18 cellular contexts compared by ENCODE assay signal in the genomic region with DNA sequence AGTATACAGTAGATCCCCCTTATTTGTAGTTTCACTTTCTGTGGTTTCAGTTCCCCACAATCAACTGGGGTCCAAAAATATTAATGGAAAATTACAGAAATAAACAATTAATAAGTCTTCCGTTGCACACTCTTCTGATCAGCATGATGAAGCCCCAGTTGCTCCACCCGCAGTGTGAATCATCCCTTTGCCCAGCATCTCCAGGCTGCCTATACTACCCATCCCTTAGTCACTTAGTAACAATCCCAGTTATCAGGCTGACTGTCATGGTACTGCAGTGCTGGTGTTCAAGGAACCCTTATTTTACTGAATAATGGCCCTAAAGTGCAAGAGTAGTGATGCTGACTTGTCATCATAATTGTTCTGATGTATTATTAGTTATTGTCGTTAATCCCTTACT. TPM values are rescaled to one million over a fixed set of nuclear protein-coding genes. Genes with fewer than 3 reads are reported as not detected.
DNase-seq lines count a peak whose midpoint lies in the region; ATAC-seq and TF ChIP-seq lines count a peak whose summit lies in the region.
"Had no signal": no experiment of that assay in that cellular context is flagged by ENCODE, and none has a peak within 500 bp of the region (broad histone marks: within the 10 kb centered on the region; RNA-seq: fewer than 3 reads in every experiment).

No MANE protein-coding gene starts in this region.

- H3K9me3 ChIP-seq in SK-N-SH: no peaks in the 10 kb centered on the region
- H3K9me3 ChIP-seq: right atrium auricular region, thyroid gland had no signal

- H3K9me2 ChIP-seq in SK-N-SH: no peaks in the 10 kb centered on the region

- TF ChIP-seq RAD21 in SK-N-SH (IDR thresholded peaks at IDR 0.05; ENCODE audit: low read length): no peak

- peak overlapping the region; percentile 27; the same call in 1 of the 2 replicates for H3K4me2 ChIP-seq in SK-N-SH

- H3K4me3 ChIP-seq in SK-N-SH (ENCODE audit: low read depth in 2 of 2, low read length in 1 of 2): 0 out of 4 replicates have a peak overlapping the region, but pooled peaks of 1 of the 2 experiments have one; percentile 17
- H3K4me3 ChIP-seq: right atrium auricular region, thyroid gland had no signal

- no peak overlapping the region for H2AFZ ChIP-seq in SK-N-SH (ENCODE audit: low read depth)

- peaks cover 3 to 14% of the 10 kb centered on the region in 2 experiments; a peak in 3 of 4 replicates for H3K4me1 ChIP-seq in SK-N-SH (ENCODE audit: control insufficient read depth in 1 of 2, insufficient read depth in 2 of 2, low read depth in 1 of 2, low read length in 1 of 2)
- H3K4me1 ChIP-seq: right atrium auricular region had no signal

- TF ChIP-seq CTCF in SK-N-SH (IDR thresholded peaks at IDR 0.05) (no peak), progenitor cell of endocrine pancreas (IDR thresholded peaks at IDR 0.05; ENCODE audit: unreplicated experiment) (no peak)

- no peaks in the 10 kb centered on the region for H3K27me3 ChIP-seq in SK-N-SH (ENCODE audit: insufficient read depth)
- H3K27me3 ChIP-seq: right atrium auricular region, thyroid gland had no signal

- POLR2A ChIA-PET in SK-N-SH (lab: Yijun Ruan, JAX): no interaction called here

- intact Hi-C loops in activated CD4-positive, alpha-beta T cell treated with anti-CD3 and anti-CD28 coated beads, Interleukin-2, amount 10 ng/mL, durations not matched to agents 24 days and 14 days (cut with micrococcal nuclease): no loop called here

- H3K79me2 ChIP-seq in SK-N-SH (ENCODE audit: insufficient read depth): peaks cover 91% of the 10 kb centered on the region

- CTCF ChIA-PET in SK-N-SH (lab: Yijun Ruan, JAX): no interaction called here

- no peaks in the 10 kb centered on the region for H3K9me3 Mint-ChIP-seq in activated CD4-positive, alpha-beta T cell treated with anti-CD3 and anti-CD28 coated beads, Interleukin-2, amount 10 ng/mL, durations not matched to agents 24 days and 14 days
- no peaks in the 10 kb centered on the region for H3K9me3 Mint-ChIP-seq in progenitor cell of endocrine pancreas (ENCODE audit: low read depth)
- H3K9me3 Mint-ChIP-seq: neural crest cell had no signal

- peak overlapping the region in 1 of 2 experiments; percentile 57; a peak in 2 of 4 replicates for H3K27ac ChIP-seq in SK-N-SH (ENCODE audit: low read depth in 2 of 2, low read length in 1 of 2)
- H3K27ac ChIP-seq: 22Rv1, right atrium auricular region, thyroid gland had no signal

- H3K4me1 Mint-ChIP-seq in activated CD4-positive, alpha-beta T cell treated with anti-CD3 and anti-CD28 coated beads, Interleukin-2, amount 10 ng/mL, durations not matched to agents 24 days and 14 days: peaks cover 11% of the 10 kb centered on the region
- peaks cover 2% of the 10 kb centered on the region for H3K4me1 Mint-ChIP-seq in progenitor cell of endocrine pancreas (ENCODE audit: low read depth)

- H3K9ac ChIP-seq in SK-N-SH: no peak overlapping the region

- no peak; a peak in 1 of 4 replicates for TF ChIP-seq EP300 in SK-N-SH (IDR thresholded peaks at IDR 0.05; ENCODE audit: borderline replicate concordance in 1 of 2, low read depth in 1 of 2, low read length in 1 of 2)

- H3K4me3 Mint-ChIP-seq in activated CD4-positive, alpha-beta T cell treated with anti-CD3 and anti-CD28 coated beads, Interleukin-2, amount 10 ng/mL, durations not matched to agents 24 days and 14 days: no peak overlapping the region
- H3K4me3 Mint-ChIP-seq in progenitor cell of endocrine pancreas (ENCODE audit: low read depth): no peak overlapping the region
- H3K4me3 Mint-ChIP-seq: activated B cell treated with CpG ODN at 0.5 μM for 24 hours; activated naive CD8-positive, alpha-beta T cell treated with anti-CD3 and anti-CD28 coated beads for 36 hours; neural crest cell had no signal

- no peak for ATAC-seq in HG03565 (IDR thresholded peaks at IDR 0.05; ENCODE audit: unreplicated experiment)

- no peaks in the 10 kb centered on the region for H4K20me1 ChIP-seq in SK-N-SH (ENCODE audit: insufficient read depth)

- 37% methylated on average over 3 of the region's 3 CpGs for WGBS in SK-N-SH (ENCODE audit: low lambda C conversion rate)

- peaks cover 35% of the 10 kb centered on the region for H3K27me3 Mint-ChIP-seq in activated CD4-positive, alpha-beta T cell treated with anti-CD3 and anti-CD28 coated beads, Interleukin-2, amount 10 ng/mL, durations not matched to agents 24 days and 14 days
- H3K27me3 Mint-ChIP-seq in progenitor cell of endocrine pancreas: peaks cover 5% of the 10 kb centered on the region

- peaks cover 20% of the 10 kb centered on the region for H3F3A ChIP-seq in SK-N-SH (replicated peaks; ENCODE audit: insufficient read depth)

- DNase-seq in activated CD4-positive, alpha-beta T cell treated with anti-CD3 and anti-CD28 coated beads, Interleukin-2, amount 10 ng/mL, durations not matched to agents 24 days and 14 days: peak; percentile 21
- no peak for DNase-seq in activated CD4-positive, alpha-beta T cell treated with anti-CD3 and anti-CD28 coated beads, Interleukin-2, amount 50 U/mL, for 48 hours
- DNase-seq in SK-N-SH (no peak), fibroblast of gingiva (ENCODE audit: low read depth) (peak; percentile 50), progenitor cell of endocrine pancreas (ENCODE audit: low spot score, unreplicated experiment) (no peak), NCI-H748 (lab: John Stamatoyannopoulos, UW; ENCODE audit: unreplicated experiment) (no peak)
- no peak for DNase-seq in stimulated activated CD8-positive, alpha-beta memory T cell treated with anti-CD3 and anti-CD28 coated beads, Interleukin-4, amount 100 ng/mL, for 48 hours
- DNase-seq: activated B cell treated with CpG ODN at 0.5 μM for 24 hours; activated naive CD8-positive, alpha-beta T cell treated with anti-CD3 and anti-CD28 coated beads for 36 hours; erythroblast; NCI-H1048; NCI-H2227 treated with DMSO at 0.1 percent for 48 hours; stimulated activated CD4-positive, alpha-beta T cell treated with anti-CD3 and anti-CD28 coated beads, Interleukin-2, amount 100 ng/mL, for 24 hours; thyroid gland had no signal

- H3K36me3 Mint-ChIP-seq in activated CD4-positive, alpha-beta T cell treated with anti-CD3 and anti-CD28 coated beads, Interleukin-2, amount 10 ng/mL, durations not matched to agents 24 days and 14 days (ENCODE audit: low read depth): no peaks in the 10 kb centered on the region
- no peaks in the 10 kb centered on the region for H3K36me3 Mint-ChIP-seq in progenitor cell of endocrine pancreas (ENCODE audit: insufficient read depth)
- H3K36me3 Mint-ChIP-seq: activated naive CD8-positive, alpha-beta T cell treated with anti-CD3 and anti-CD28 coated beads for 36 hours had no signal

- no peak overlapping the region for H3K27ac Mint-ChIP-seq in activated CD4-positive, alpha-beta T cell treated with anti-CD3 and anti-CD28 coated beads, Interleukin-2, amount 10 ng/mL, durations not matched to agents 24 days and 14 days
- no peak overlapping the region for H3K27ac Mint-ChIP-seq in progenitor cell of endocrine pancreas
- H3K27ac Mint-ChIP-seq: activated B cell treated with CpG ODN at 0.5 μM for 24 hours; activated naive CD8-positive, alpha-beta T cell treated with anti-CD3 and anti-CD28 coated beads for 36 hours had no signal

- peaks cover 0 to 6% of the 10 kb centered on the region in 2 experiments for H3K36me3 ChIP-seq in SK-N-SH (replicated peaks in 1 of 2; ENCODE audit: control insufficient read depth in 1 of 2, insufficient read depth in 2 of 2, low read length in 1 of 2)
- H3K36me3 ChIP-seq: right atrium auricular region, thyroid gland had no signal

TF ChIP-seq in SK-N-SH, 30 proteins besides CTCF, POLR2A, EP300 and RAD21 (continues in another document):
- TF ChIP-seq IRF3 (IDR thresholded peaks at IDR 0.05; ENCODE audit: low read depth, low read length) (no peak), SIN3A (IDR thresholded peaks at IDR 0.05; ENCODE audit: borderline replicate concordance, low read depth, low read length) (no peak), GATA2 (CRISPR knock-in tag; IDR thresholded peaks at IDR 0.05) (no peak), TAF1 (IDR thresholded peaks at IDR 0.05; ENCODE audit: borderline replicate concordance, low read depth, low read length) (no peak), JUND (IDR thresholded peaks at IDR 0.05) (peak; percentile 75), FOSL2 (IDR thresholded peaks at IDR 0.05; ENCODE audit: borderline replicate concordance, low read depth) (peak; percentile 87), RFX5 (IDR thresholded peaks at IDR 0.05; ENCODE audit: low read length) (no peak), NFIC (IDR thresholded peaks at IDR 0.05; ENCODE audit: borderline replicate concordance) (no peak), USF1 (IDR thresholded peaks at IDR 0.05; ENCODE audit: borderline replicate concordance, low read depth) (no peak), CHD2 (IDR thresholded peaks at IDR 0.05; ENCODE audit: low read length, partially characterized antibody) (no peak), ELF1 (IDR thresholded peaks at IDR 0.05) (no peak), SMC3 (IDR thresholded peaks at IDR 0.05; ENCODE audit: low read depth, low read length) (no peak), FOXJ3 (CRISPR knock-in tag; IDR thresholded peaks at IDR 0.05) (no peak)

RNA-seq across cellular contexts. Expression of gene SHC3, which starts 28.9 kb away (rescaled TPM):
- total RNA-seq in activated CD4-positive, alpha-beta T cell treated with anti-CD3 and anti-CD28 coated beads, Interleukin-2, amount 10 ng/mL, durations not matched to agents 24 days and 14 days: not detected in 2 replicates
- polyA plus RNA-seq in SK-N-SH (2012; rRNA removed): 3.2 and 4.7 TPM in 2 replicates
- 2.8 and 3.7 TPM in 2 replicates for polyA plus RNA-seq in SK-N-SH (2012; cell fraction: cytosol; rRNA removed)
- polyA plus RNA-seq in SK-N-SH (2012; cell fraction: nucleus; rRNA removed): 8.0 and 9.2 TPM in 2 replicates
- 1.3 TPM in 2 replicates for total RNA-seq in progenitor cell of endocrine pancreas
- total RNA-seq: activated B cell treated with CpG ODN at 0.5 μM for 24 hours; activated naive CD8-positive, alpha-beta T cell treated with anti-CD3 and anti-CD28 coated beads for 36 hours had no signal

Comparison
In these comparisons a context has a peak if more than half of its experiments do, and no peak if none do; other contexts are left out.
1. DNase-seq: peak in activated CD4-positive, alpha-beta T cell treated with anti-CD3 and anti-CD28 coated beads, Interleukin-2, amount 10 ng/mL, durations not matched to agents 24 days and 14 days (single experiment) and fibroblast of gingiva (single experiment); none in activated CD4-positive, alpha-beta T cell treated with anti-CD3 and anti-CD28 coated beads, Interleukin-2, amount 50 U/mL, for 48 hours (0 of 2), SK-N-SH (single experiment), progenitor cell of endocrine pancreas (single experiment), stimulated activated CD8-positive, alpha-beta memory T cell treated with anti-CD3 and anti-CD28 coated beads, Interleukin-4, amount 100 ng/mL, for 48 hours (single experiment) and NCI-H748 (single experiment).